1 cellular context compared by ENCODE assay signal in genomic region chr1:173476664-173477285, GRCh38.
TF ChIP-seq lines count a peak whose summit lies in the region.

No MANE protein-coding gene starts in this region.

TF ChIP-seq in K562, 482 proteins besides CTCF, POLR2A, EP300 and RAD21 (continued from another document):
- TF ChIP-seq ATF7 (IDR thresholded peaks at IDR 0.05) (peak; percentile 26; the same call in 1 of the 2 replicates), HDAC3 (IDR thresholded peaks at IDR 0.05; ENCODE audit: borderline replicate concordance, partially characterized antibody) (no peak), SUPT5H (IDR thresholded peaks at IDR 0.05) (no peak; the same call in 1 of the 2 replicates), FOSL1 (tag; conservative IDR thresholded peaks at IDR 0.05) (no peak), SPI1 (IDR thresholded peaks at IDR 0.05; ENCODE audit: borderline replicate concordance, low read depth, low read length) (peak; percentile 70), ERF (CRISPR knock-in tag; IDR thresholded peaks at IDR 0.05) (peak; percentile 56; the same call in 1 of the 2 replicates), MECOM (CRISPR knock-in tag; IDR thresholded peaks at IDR 0.05) (no peak), TFAP4 (CRISPR knock-in tag; IDR thresholded peaks at IDR 0.05; ENCODE audit: borderline replicate concordance) (peak; percentile 58; the same call in 1 of the 2 replicates), STAT5A (IDR thresholded peaks at IDR 0.05; ENCODE audit: borderline replicate concordance, low read length) (no peak), NUFIP1 (IDR thresholded peaks at IDR 0.05; ENCODE audit: partially characterized antibody) (no peak), ZFP91 (CRISPR knock-in tag; IDR thresholded peaks at IDR 0.05) (no peak), MCM5 (IDR thresholded peaks at IDR 0.05; ENCODE audit: low read depth) (no peak), ZNF134 (CRISPR knock-in tag; conservative IDR thresholded peaks at IDR 0.05) (0 out of 2 replicates have a peak, but pooled peaks have one; percentile 4), CBX3 (IDR thresholded peaks at IDR 0.05; ENCODE audit: borderline replicate concordance in 1 of 2, low read length in 2 of 2) (0 out of 3 replicates have a peak, but pooled peaks of 1 of the 2 experiments have one; percentile 22), ZFX (CRISPR knock-in tag; IDR thresholded peaks at IDR 0.05) (peak; percentile 65), KDM2B (CRISPR knock-in tag; IDR thresholded peaks at IDR 0.05) (peak; percentile 30; the same call in 1 of the 2 replicates), ZNF655 (CRISPR knock-in tag; IDR thresholded peaks at IDR 0.05) (no peak), ZMIZ1 (IDR thresholded peaks at IDR 0.05; ENCODE audit: low read depth in 2 of 2, low read length in 2 of 2) (no peak)
